In the genomic region with DNA sequence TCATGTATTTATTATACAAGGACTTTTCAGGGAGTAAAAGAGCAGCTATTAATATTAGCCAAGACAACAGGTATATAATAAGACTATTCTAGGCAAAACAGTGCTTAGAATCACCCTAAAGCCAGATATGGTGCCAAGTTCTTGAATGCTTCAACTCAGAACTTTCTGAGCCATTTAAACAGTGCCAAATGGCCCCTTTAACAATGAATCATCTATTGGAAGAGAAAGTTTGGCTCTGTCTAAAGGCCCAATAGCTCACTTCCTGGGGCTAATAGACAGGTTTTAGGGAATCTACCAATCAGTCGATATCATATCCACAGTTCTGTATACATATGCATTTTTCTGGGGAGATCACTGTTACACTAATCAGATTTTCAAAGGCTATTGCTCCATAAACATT, we compare ENCODE assay signal across 25 cellular contexts. TPM values are rescaled to one million over a fixed set of nuclear protein-coding genes. Genes with fewer than 3 reads are reported as not detected.
DNase-seq lines count a peak whose midpoint lies in the region; ATAC-seq, FAIRE-seq and TF ChIP-seq lines count a peak whose summit lies in the region.
"Had no signal": no experiment of that assay in that cellular context is flagged by ENCODE, and none has a peak within 500 bp of the region (broad histone marks: within the 10 kb centered on the region; RNA-seq: fewer than 3 reads in every experiment).

No MANE protein-coding gene starts in this region.

- intact Hi-C loops in sciatic nerve (cut with DNase I), result no loop called here

- ATAC-seq in sciatic nerve, result peak; percentile 50
- ATAC-seq: A549, K562, T-cell had no signal

- FAIRE-seq in H54 (lab: Jason Lieb, UNC), result peak; percentile 30
- FAIRE-seq: A549, D721Med, K562, RCC 7860 had no signal

- WGBS in endodermal cell (ENCODE audit: insufficient coverage in 1 of 2, insufficient read length in 1 of 2), 2 experiments, result 86 to 100% methylated on average over 1 of the region's 1 CpG

- H3K9me3 Mint-ChIP-seq in endodermal cell, result no peaks in the 10 kb centered on the region
- H3K9me3 Mint-ChIP-seq: HFFc6, T-cell had no signal

- H3K27ac Mint-ChIP-seq in endodermal cell, result no peak overlapping the region
- H3K27ac Mint-ChIP-seq: B cell, CD14-positive monocyte, HFFc6, T-cell had no signal

- H3K4me3 ChIP-seq in fibroblast of mammary gland (ENCODE audit: control insufficient read depth, low read depth, low read length), result no peak overlapping the region
- no peak overlapping the region for H3K4me3 ChIP-seq in endodermal cell (ENCODE audit: low read length)
- H3K4me3 ChIP-seq: A549, K562, MG63 had no signal

- DNase-seq in H54 (ENCODE audit: insufficient read length, low spot score), result no peak
- peak; percentile 86 for DNase-seq in RKO (ENCODE audit: low spot score)
- DNase-seq in fibroblast of mammary gland (ENCODE audit: low read depth), result peak; percentile 64
- no peak for DNase-seq in sciatic nerve (ENCODE audit: low spot score)
- DNase-seq in NCI-H1694 (lab: John Stamatoyannopoulos, UW), result no peak
- no peak for DNase-seq in COR-L47 (lab: John Stamatoyannopoulos, UW)
- DNase-seq in endodermal cell, result no peak
- DNase-seq: DMS53, GDM1, H7, HFFc6, MG63, NCI-H1417, NCI-H187 treated with DMSO at 0.1 percent for 48 hours, NCI-H2107, NCI-H510A, NCI-H748 treated with DMSO at 0.1 percent for 48 hours, SIG-M5, T-cell had no signal

- H3K4me1 Mint-ChIP-seq in endodermal cell, result peaks cover 8% of the 10 kb centered on the region
- H3K4me1 Mint-ChIP-seq: B cell, CD14-positive monocyte, T-cell had no signal

- no peaks in the 10 kb centered on the region for H3K27me3 Mint-ChIP-seq in endodermal cell (ENCODE audit: insufficient read depth)

- H3K36me3 Mint-ChIP-seq in endodermal cell (ENCODE audit: low read depth), result no peaks in the 10 kb centered on the region
- H3K36me3 Mint-ChIP-seq: CD14-positive monocyte, T-cell had no signal

- H3K4me1 ChIP-seq in endodermal cell (ENCODE audit: control insufficient read depth, insufficient read depth, low read length), result peaks cover 5% of the 10 kb centered on the region
- H3K4me1 ChIP-seq: A549 had no signal

- H3K9me3 ChIP-seq in endodermal cell (ENCODE audit: control insufficient read depth, low read length), result no peaks in the 10 kb centered on the region
- H3K9me3 ChIP-seq: A549, MG63 had no signal

- TF ChIP-seq POLR2A in H54 (IDR thresholded peaks at IDR 0.05; ENCODE audit: low read depth, low read length), result no peak

- H3K9ac ChIP-seq in endodermal cell (ENCODE audit: extremely low read depth, low read length, poor library complexity, severe bottlenecking), result no peak overlapping the region

- no peaks in the 10 kb centered on the region for H3K27me3 ChIP-seq in endodermal cell (ENCODE audit: control insufficient read depth, insufficient read depth, low read length, poor library complexity, severe bottlenecking)
- H3K27me3 ChIP-seq: MG63 had no signal

- H3K4me3 Mint-ChIP-seq in endodermal cell, result no peak overlapping the region
- H3K4me3 Mint-ChIP-seq: B cell, CD14-positive monocyte, HFFc6, T-cell had no signal

- no peak overlapping the region for H3K27ac ChIP-seq in endodermal cell (ENCODE audit: low read depth, low read length)
- H3K27ac ChIP-seq: A549 had no signal

- TF ChIP-seq CTCF in fibroblast of mammary gland (conservative IDR thresholded peaks at IDR 0.05; ENCODE audit: control insufficient read depth, insufficient read depth, low read depth, low read length) (no peak), endodermal cell (conservative IDR thresholded peaks at IDR 0.05) (no peak)

- H3K36me3 ChIP-seq in endodermal cell (ENCODE audit: control insufficient read depth, insufficient read depth, low read length), result no peaks in the 10 kb centered on the region
- H3K36me3 ChIP-seq: MG63 had no signal

RNA-seq across cellular contexts. Expression of a gene that starts 42.9 kb away (rescaled TPM):
- 0.80 TPM for total RNA-seq in sciatic nerve
- under 1 TPM in 1 of 2 donors, not detected in 1; 0.31 TPM for total RNA-seq in endodermal cell
- 0.18 TPM for polyA plus RNA-seq in endodermal cell (2013, experiment 1 of 2)
- 0.41 TPM for polyA plus RNA-seq in endodermal cell (2013, experiment 2 of 2)
- total RNA-seq: B cell, H7 had no signal
- polyA plus RNA-seq: CD14-positive monocyte had no signal

Comparison
In these comparisons a context has a peak if more than half of its experiments do, and no peak if none do; other contexts are left out.
1. DNase-seq: peak in RKO (single experiment) and fibroblast of mammary gland (single experiment); none in H54 (single experiment), sciatic nerve (single experiment), NCI-H1694 (single experiment), COR-L47 (single experiment) and endodermal cell (single experiment).